16 cellular contexts compared by ENCODE assay signal in genomic region chr12:47068539-47068938, GRCh38. TPM values are rescaled to one million over a fixed set of nuclear protein-coding genes. Genes with fewer than 3 reads are reported as not detected.
A peak's percentile ranks its signal among the peaks of the same experiment; 100 is the strongest.
DNase-seq lines count a peak whose midpoint lies in the region; ATAC-seq and TF ChIP-seq lines count a peak whose summit lies in the region.
"Had no signal": no experiment of that assay in that cellular context is flagged by ENCODE, and none has a peak within 500 bp of the region (broad histone marks: within the 10 kb centered on the region; RNA-seq: fewer than 3 reads in every experiment).

No MANE protein-coding gene starts in this region.

- in situ Hi-C loops in G401 (cut with HindIII; ENCODE audit: low sequenced_read_pairs), result no loop called here
- in situ Hi-C loops in SK-MEL-5 (cut with HindIII; ENCODE audit: low pct_unique_long_range_greater_than_20kb, low sequenced_read_pairs), result no loop called here

- peak; percentile 38 for DNase-seq in G401 (ENCODE audit: low spot score)
- DNase-seq in SK-MEL-5 (ENCODE audit: low read depth, low spot score), result peak; percentile 95
- DNase-seq in fibroblast of mammary gland (ENCODE audit: low read depth), result peak; percentile 84
- peak; percentile 95 for DNase-seq in smooth muscle cell of the brain vasculature (ENCODE audit: low read depth, low spot score)
- no peak for DNase-seq in left ventricle myocardium superior
- DNase-seq: activated CD8-positive, alpha-beta T cell treated with anti-CD3 and anti-CD28 coated beads, Interleukin-2, amount 10 ng/mL, durations not matched to agents 7 days and 5 days; cortex of kidney; heart left ventricle; left colon; NCI-H2029 treated with DMSO at 0.1 percent for 48 hours; NCI-H524 treated with DMSO at 0.1 percent for 48 hours; OCI-M1 had no signal

- no peak for TF ChIP-seq CTCF in fibroblast of mammary gland (conservative IDR thresholded peaks at IDR 0.05; ENCODE audit: control insufficient read depth, insufficient read depth, low read depth, low read length)

- intact Hi-C loops in left ventricle myocardium superior (cut with micrococcal nuclease), result no loop called here

- ATAC-seq in HG02610 (IDR thresholded peaks at IDR 0.05; ENCODE audit: unreplicated experiment), result no peak
- ATAC-seq in left ventricle myocardium superior, result no peak
- ATAC-seq in GM21786 (IDR thresholded peaks at IDR 0.05; ENCODE audit: unreplicated experiment), result no peak
- ATAC-seq: activated CD8-positive, alpha-beta T cell treated with anti-CD3 and anti-CD28 coated beads, Interleukin-2, amount 10 ng/mL, durations not matched to agents 7 days and 5 days; heart left ventricle; SK-N-SH treated with all-trans-retinoic acid at 6 μM for 48 hours had no signal

- no peak overlapping the region for H3K4me3 ChIP-seq in fibroblast of mammary gland (ENCODE audit: control insufficient read depth, low read depth, low read length)
- H3K4me3 ChIP-seq: BLaER1 treated with 17β-estradiol and CSF1 and Interleukin-3, amounts not matched to agents 10 nM and 100 nM; heart left ventricle had no signal

RNA-seq across cellular contexts. Expression of gene PCED1B, which starts 10.9 kb away (rescaled TPM):
- total RNA-seq in G401 (2014; rRNA removed; shearing (Covaris generic)), result 9.2 and 9.5 TPM in 2 replicates
- 0.48 and 0.87 TPM in 2 replicates for total RNA-seq in SK-MEL-5 (2014; rRNA removed; shearing (Covaris generic))
- polyA plus RNA-seq in SK-MEL-5 (2015; cell fraction: cytosol; rRNA removed), result 2.5 and 3.2 TPM in 2 replicates
- 7.7 and 7.9 TPM in 2 replicates for polyA plus RNA-seq in SK-MEL-5 (2015; cell fraction: nucleus; rRNA removed)
- 1.1 TPM for total RNA-seq in left ventricle myocardium superior

RNA-seq across cellular contexts. Expression of gene AMIGO2, which starts 11.2 kb away (rescaled TPM):
- total RNA-seq in G401 (2014; rRNA removed; shearing (Covaris generic)), result 155 and 186 TPM in 2 replicates
- 14.6 and 14.8 TPM in 2 replicates for total RNA-seq in SK-MEL-5 (2014; rRNA removed; shearing (Covaris generic))
- polyA plus RNA-seq in SK-MEL-5 (2015; cell fraction: cytosol; rRNA removed), result 11.3 and 14.4 TPM in 2 replicates
- polyA plus RNA-seq in SK-MEL-5 (2015; cell fraction: nucleus; rRNA removed), result 13.5 and 15.0 TPM in 2 replicates
- 2.1 TPM for total RNA-seq in left ventricle myocardium superior
